In the genomic region with DNA sequence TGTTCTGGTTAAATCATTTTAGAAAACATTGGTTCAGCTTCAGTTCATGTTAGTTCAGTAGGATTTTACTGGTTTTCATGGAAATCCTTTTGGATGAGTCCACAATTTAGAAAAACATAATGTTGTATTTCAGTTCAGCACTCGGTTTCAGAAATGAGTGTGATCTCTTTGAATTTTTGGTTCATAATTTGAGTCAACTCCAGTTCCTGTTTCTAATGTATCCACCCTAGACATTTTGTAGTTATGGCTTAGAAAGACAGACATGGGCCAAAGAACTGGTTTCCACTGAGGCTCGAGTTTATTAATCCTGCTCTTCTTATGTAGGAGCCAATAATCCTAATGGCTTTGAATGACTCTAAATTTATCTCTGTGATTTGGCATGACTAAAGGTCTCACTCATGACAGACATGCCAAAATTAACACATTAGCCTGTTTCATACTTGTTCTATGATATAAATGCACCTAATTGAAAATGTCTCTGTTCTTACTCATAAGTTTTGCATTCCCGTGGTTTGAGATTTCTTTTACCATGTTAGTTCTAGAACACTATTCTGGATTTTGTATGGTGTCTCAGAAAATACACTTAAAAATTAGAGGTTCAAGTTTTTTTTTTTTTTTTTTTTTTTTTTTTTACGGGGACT, we compare ENCODE assay signal across 20 cellular contexts.
DNase-seq lines count a peak whose midpoint lies in the region; ATAC-seq, FAIRE-seq and TF ChIP-seq lines count a peak whose summit lies in the region.
"Had no signal": no experiment of that assay in that cellular context is flagged by ENCODE, and none has a peak within 500 bp of the region (broad histone marks: within the 10 kb centered on the region; RNA-seq: fewer than 3 reads in every experiment).

No MANE protein-coding gene starts in this region.

- H3K4me2 ChIP-seq in keratinocyte (ENCODE audit: control insufficient read depth, extremely low read depth, insufficient read depth, low read depth, low read length), result no peak overlapping the region

- H3K9me3 ChIP-seq in adipocyte (ENCODE audit: control insufficient read depth, low read length) (no peaks in the 10 kb centered on the region), keratinocyte (ENCODE audit: control insufficient read depth, low read depth, low read length) (no peaks in the 10 kb centered on the region), heart right ventricle (peaks cover 0 to 1% (median 0%) of the 10 kb centered on the region in 11 donors)
- H3K9me3 ChIP-seq: ascending aorta, SJCRH30, tibial nerve had no signal

- H3K27ac ChIP-seq in keratinocyte (ENCODE audit: control insufficient read depth, insufficient read depth, low read length) (no peak overlapping the region), heart right ventricle (no peak overlapping the region)
- H3K27ac ChIP-seq: ascending aorta, SJCRH30, tibial nerve had no signal

- H2AFZ ChIP-seq in keratinocyte (ENCODE audit: control insufficient read depth, low read length), result no peak overlapping the region

- ATAC-seq in GM19351 (IDR thresholded peaks at IDR 0.05; ENCODE audit: unreplicated experiment) (peak; percentile 55), heart right ventricle (no peak), HG03095 (IDR thresholded peaks at IDR 0.05; ENCODE audit: unreplicated experiment) (no peak)
- ATAC-seq: natural killer cell treated with Interleukin-12 subunit alpha and Interleukin-12 subunit beta and Interleukin-15 and Interleukin-18, amount 100 ng/mL, for 72 hours had no signal

- H3K36me3 ChIP-seq in adipocyte (ENCODE audit: control insufficient read depth, insufficient read depth, low read length, severe bottlenecking), result no peaks in the 10 kb centered on the region
- H3K36me3 ChIP-seq in keratinocyte (ENCODE audit: control insufficient read depth in 2 of 2, extremely low read depth in 1 of 2, insufficient read depth in 2 of 2, low read length in 2 of 2), result no peaks in the 10 kb centered on the region
- no peaks in the 10 kb centered on the region for H3K36me3 ChIP-seq in heart right ventricle
- H3K36me3 ChIP-seq: ascending aorta, SJCRH30, tibial nerve had no signal

- TF ChIP-seq CTCF in keratinocyte (optimal IDR thresholded peaks at IDR 0.05 in 1 of 3, IDR thresholded peaks at IDR 0.05 in 1 of 3, conservative IDR thresholded peaks at IDR 0.05 in 1 of 3; ENCODE audit: extremely low read depth in 1 of 3, insufficient read depth in 2 of 3, low read length in 3 of 3) (no peak), heart right ventricle (IDR thresholded peaks at IDR 0.05) (no peak)

- H3K27me3 ChIP-seq in adipocyte (replicated peaks; ENCODE audit: control insufficient read depth, insufficient read depth, low read length), result no peaks in the 10 kb centered on the region
- no peaks in the 10 kb centered on the region for H3K27me3 ChIP-seq in keratinocyte (ENCODE audit: control insufficient read depth, extremely low read depth, insufficient read depth, low read length)
- no peaks in the 10 kb centered on the region for H3K27me3 ChIP-seq in heart right ventricle
- H3K27me3 ChIP-seq: ascending aorta, SJCRH30, tibial nerve had no signal

- peak; percentile 61 for DNase-seq in EH (ENCODE audit: low read depth)
- DNase-seq in adipocyte (ENCODE audit: low read depth), result peak; percentile 10
- DNase-seq in keratinocyte (ENCODE audit: low read depth, low spot score), result peak; percentile 19
- no peak for DNase-seq in DMS53 (lab: John Stamatoyannopoulos, UW)
- no peak for DNase-seq in heart right ventricle
- no peak for DNase-seq in KG1 (lab: John Stamatoyannopoulos, UW)
- DNase-seq: activated CD4-positive, alpha-beta memory T cell treated with anti-CD3 and anti-CD28 coated beads for 36 hours; activated naive CD4-positive, alpha-beta T cell treated with anti-CD3 and anti-CD28 coated beads for 36 hours; CD8-positive, alpha-beta memory T cell; DMS79 treated with DMSO at 0.1 percent for 48 hours; NCI-H69; OCI-M1; SJCRH30; stimulated activated CD4-positive, alpha-beta T cell treated with anti-CD3 and anti-CD28 coated beads, Interleukin-2, amount 100 ng/mL, for 24 hours; stimulated activated naive CD4-positive, alpha-beta T cell treated with Interleukin-2 at 50 U/mL for 16 hours had no signal

- H3K9me1 ChIP-seq in keratinocyte (ENCODE audit: control insufficient read depth, extremely low read depth, insufficient read depth, low read length), result no peaks in the 10 kb centered on the region

- H3K9ac ChIP-seq in adipocyte (ENCODE audit: low read length), result no peak overlapping the region
- H3K9ac ChIP-seq in keratinocyte (ENCODE audit: control insufficient read depth, extremely low read depth, insufficient read depth, low read length), result no peak overlapping the region

- dilution Hi-C loops in keratinocyte (cut with MboI; ENCODE audit: extremely low pct_ligation_motif_present, low sequenced_read_pairs), result no loop called here

- no peak for FAIRE-seq in keratinocyte (lab: Jason Lieb, UNC)

- no peak overlapping the region for H3K4me3 ChIP-seq in adipocyte (ENCODE audit: low read length)
- no peak overlapping the region for H3K4me3 ChIP-seq in keratinocyte (ENCODE audit: control insufficient read depth in 2 of 3, extremely low read depth in 1 of 3, insufficient read depth in 2 of 3, low read depth in 1 of 3, low read length in 3 of 3)
- H3K4me3 ChIP-seq in heart right ventricle, result no peak overlapping the region
- H3K4me3 ChIP-seq: ascending aorta, SJCRH30, tibial nerve had no signal

- no peaks in the 10 kb centered on the region for H3K79me2 ChIP-seq in keratinocyte (ENCODE audit: control insufficient read depth, insufficient read depth, low read length)

- H3K4me1 ChIP-seq in adipocyte (ENCODE audit: control insufficient read depth, insufficient read depth, low read length) (peaks cover 7% of the 10 kb centered on the region), keratinocyte (ENCODE audit: control insufficient read depth, extremely low read depth, insufficient read depth, low read length) (peaks cover 6% of the 10 kb centered on the region), heart right ventricle (no peaks in the 10 kb centered on the region)
- H3K4me1 ChIP-seq: ascending aorta, SJCRH30, tibial nerve had no signal

- WGBS in heart right ventricle, 2 donors, result 76 to 80% methylated on average over 4 of the region's 4 CpGs

- no peaks in the 10 kb centered on the region for H4K20me1 ChIP-seq in keratinocyte (ENCODE audit: control insufficient read depth, extremely low read depth, insufficient read depth, low read length)

- intact Hi-C loops in heart right ventricle (cut with DNase I), result no loop called here

Comparison
In these comparisons a context has a peak if more than half of its experiments do, and no peak if none do; other contexts are left out.
1. DNase-seq: peak in EH (single experiment), adipocyte (single experiment) and keratinocyte (single experiment); none in DMS53 (single experiment), heart right ventricle (0 of 2) and KG1 (single experiment).